8 cellular contexts compared by ENCODE assay signal in genomic region chr18:31218671-31219383, GRCh38. TPM values are rescaled to one million over a fixed set of nuclear protein-coding genes. Genes with fewer than 3 reads are reported as not detected.
"Had no signal": no experiment of that assay in that cellular context is flagged by ENCODE, and none has a peak within 500 bp of the region (broad histone marks: within the 10 kb centered on the region; RNA-seq: fewer than 3 reads in every experiment).

No MANE protein-coding gene starts in this region.

- H3K4me1 ChIP-seq: HAP-1 had no signal

- ATAC-seq: HCT116, K562 had no signal

- H3K27ac ChIP-seq: GM23248 had no signal

- H2AFZ ChIP-seq: GM23248 had no signal

- H3K9me3 ChIP-seq: HAP-1 had no signal

- H3K9ac ChIP-seq: GM23248 had no signal

- DNase-seq: GM23248, GOT3, H7, IMR-90 had no signal

- H3K36me3 ChIP-seq: HAP-1 had no signal

- H3K4me3 ChIP-seq: GM23248, HAP-1, K562 had no signal

RNA-seq across cellular contexts. Expression of gene DSC1, which starts 56.2 kb away (rescaled TPM):
- total RNA-seq: GM23248, H7, HT-29, IMR-90 had no signal
- polyA plus RNA-seq: GM23248, IMR-90 had no signal
